Comparison of ENCODE assay signal across 19 cellular contexts in genomic region chr11:128179049-128179448, GRCh38.
DNase-seq lines count a peak whose midpoint lies in the region; ATAC-seq and TF ChIP-seq lines count a peak whose summit lies in the region.
"Had no signal": no experiment of that assay in that cellular context is flagged by ENCODE, and none has a peak within 500 bp of the region (broad histone marks: within the 10 kb centered on the region; RNA-seq: fewer than 3 reads in every experiment).

No MANE protein-coding gene starts in this region.

- H3K36me3 ChIP-seq in uterus, result no peaks in the 10 kb centered on the region
- H3K36me3 ChIP-seq: gastroesophageal sphincter, MG63, thyroid gland had no signal

- H3K4me3 ChIP-seq in uterus, result no peak overlapping the region
- H3K4me3 ChIP-seq: gastroesophageal sphincter, MG63, skin epidermis, thyroid gland had no signal

- in situ Hi-C loops in ACHN (cut with HindIII; ENCODE audit: low pct_ligation_motif_present, low pct_unique_long_range_greater_than_20kb, low sequenced_read_pairs), result no loop called here

- DNase-seq in DMS 273 (lab: John Stamatoyannopoulos, UW; ENCODE audit: unreplicated experiment), result peak; percentile 53
- DNase-seq in NCI-H1092 treated with DMSO at 0.1 percent for 48 hours (lab: John Stamatoyannopoulos, UW), result peak; percentile 42
- peak; percentile 88 for DNase-seq in NCI-H748 (lab: John Stamatoyannopoulos, UW; ENCODE audit: unreplicated experiment)
- DNase-seq in fibroblast of gingiva (ENCODE audit: low read depth), result peak; percentile 73
- no peak for DNase-seq in uterus
- DNase-seq in ACHN, result no peak
- DNase-seq: activated CD4-positive, alpha-beta memory T cell treated with anti-CD3 and anti-CD28 coated beads for 36 hours; activated naive CD8-positive, alpha-beta T cell treated with anti-CD3 and anti-CD28 coated beads, Interleukin-2, amount 10 ng/mL, durations not matched to agents 7 days and 5 days; activated T-cell treated with anti-CD3 and anti-CD28 coated beads, Interleukin-2, amount 50 U/mL, for 72 hours; C1 segment of cervical spinal cord; caudate nucleus; MG63; stimulated activated CD4-positive, alpha-beta T cell treated with anti-CD3 and anti-CD28 coated beads, Interleukin-4, amount 100 ng/mL, for 4 hours; thyroid gland had no signal

- H3K4me1 ChIP-seq in uterus, result no peaks in the 10 kb centered on the region
- H3K4me1 ChIP-seq: gastroesophageal sphincter, thyroid gland had no signal

- intact Hi-C loops in uterus (cut with DNase I; ENCODE audit: low total_unique reads), result loop anchor here (10.0 kb wide), 1 partner anchor 446 kb away; no protein-coding TSS in a partner anchor

- TF ChIP-seq CTCF in uterus (IDR thresholded peaks at IDR 0.05), result no peak

- H3K9me3 ChIP-seq in uterus, result no peaks in the 10 kb centered on the region
- H3K9me3 ChIP-seq: gastroesophageal sphincter, MG63, thyroid gland had no signal

- no peak for TF ChIP-seq POLR2A in uterus (IDR thresholded peaks at IDR 0.05)

- no peaks in the 10 kb centered on the region for H3K27me3 ChIP-seq in uterus
- H3K27me3 ChIP-seq: gastroesophageal sphincter, MG63, thyroid gland had no signal

- no peak for ATAC-seq in GM19035 (IDR thresholded peaks at IDR 0.05; ENCODE audit: unreplicated experiment)
- ATAC-seq in HG03571 (IDR thresholded peaks at IDR 0.05; ENCODE audit: unreplicated experiment), result no peak
- ATAC-seq: activated T-cell treated with anti-CD3 and anti-CD28 coated beads, Interleukin-2, amount 50 U/mL, for 72 hours; gastroesophageal sphincter; HepG2 had no signal

- H3K27ac ChIP-seq in uterus, result no peak overlapping the region
- H3K27ac ChIP-seq: gastroesophageal sphincter, skin epidermis, thyroid gland had no signal

Comparison
In these comparisons a context has a peak if more than half of its experiments do, and no peak if none do; other contexts are left out.
1. DNase-seq: peak in DMS 273 (single experiment), NCI-H1092 treated with DMSO at 0.1 percent for 48 hours (single experiment), NCI-H748 (single experiment) and fibroblast of gingiva (single experiment); none in uterus (0 of 2) and ACHN (single experiment).